In the genomic region with DNA sequence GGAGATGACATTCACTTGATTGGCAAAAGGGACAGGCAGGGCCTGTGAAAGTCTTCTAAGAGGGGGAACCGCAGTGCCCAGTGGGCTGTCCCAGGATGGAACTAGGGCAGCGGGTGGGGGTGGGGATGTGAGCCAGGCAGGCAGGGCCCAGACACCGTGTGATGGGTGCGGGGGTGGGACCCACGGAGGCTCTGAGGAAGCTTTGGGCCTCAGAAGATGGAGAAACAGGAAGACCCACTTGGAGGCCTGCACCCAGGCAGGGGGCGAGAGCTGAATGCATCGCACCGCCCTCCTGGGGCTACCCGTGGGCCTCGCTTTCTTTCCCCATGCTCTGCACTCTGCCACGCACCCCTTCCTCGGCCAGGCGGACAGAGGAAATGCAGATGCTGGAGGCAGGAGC, we compare ENCODE assay signal across 8 cellular contexts. TPM values are rescaled to one million over a fixed set of nuclear protein-coding genes. Genes with fewer than 3 reads are reported as not detected.
A peak's percentile ranks its signal among the peaks of the same experiment; 100 is the strongest.
DNase-seq lines count a peak whose midpoint lies in the region; ATAC-seq, FAIRE-seq and TF ChIP-seq lines count a peak whose summit lies in the region.

No MANE protein-coding gene starts in this region.

- H3K9me3 ChIP-seq in neutrophil: no peaks in the 10 kb centered on the region

- peak; percentile 23 for FAIRE-seq in bronchial epithelial cell (lab: Jason Lieb, UNC)
- FAIRE-seq in GM12891 (lab: Jason Lieb, UNC): no peak

- peak overlapping the region; percentile 75 to 92 for H3K4me3 Mint-ChIP-seq in CD14-positive monocyte

- H3K36me3 ChIP-seq in bronchial epithelial cell (ENCODE audit: control insufficient read depth, insufficient read depth, low read length): no peaks in the 10 kb centered on the region
- no peaks in the 10 kb centered on the region for H3K36me3 ChIP-seq in neutrophil

- peak; percentile 17 for TF ChIP-seq CTCF in CD14-positive monocyte (IDR thresholded peaks at IDR 0.05)
- TF ChIP-seq CTCF in NB4 (IDR thresholded peaks at IDR 0.05; ENCODE audit: low read depth, low read length): peak; percentile 9
- TF ChIP-seq CTCF in bronchial epithelial cell (IDR thresholded peaks at IDR 0.05; ENCODE audit: insufficient read depth, low read length, severe bottlenecking): no peak
- TF ChIP-seq CTCF in neutrophil (IDR thresholded peaks at IDR 0.05): no peak

- DNase-seq in CD14-positive monocyte (ENCODE audit: low spot score) (no peak), NB4 (ENCODE audit: low read depth) (peak; percentile 98), bronchial epithelial cell (ENCODE audit: low read depth) (no peak), cerebellar cortex (ENCODE audit: low spot score) (no peak), AG08396 (ENCODE audit: low spot score) (no peak), GM12891 (ENCODE audit: insufficient read length, low spot score) (no peak)

- peaks cover 54% of the 10 kb centered on the region for H3K4me1 Mint-ChIP-seq in CD14-positive monocyte

- TF ChIP-seq POLR2A in NB4 (IDR thresholded peaks at IDR 0.05; ENCODE audit: extremely low read depth, insufficient read length): peak; percentile 13
- no peak for TF ChIP-seq POLR2A in GM12891 (IDR thresholded peaks at IDR 0.05; ENCODE audit: low read depth, low read length)

- H3K27ac Mint-ChIP-seq in CD14-positive monocyte: peak overlapping the region; percentile 54 to 90 (median 82)

- H3K4me1 ChIP-seq in neutrophil (ENCODE audit: control insufficient read depth in 1 of 2, insufficient read depth in 1 of 2, low read depth in 1 of 2, low read length in 1 of 2): peaks cover 47 to 48% of the 10 kb centered on the region in 2 experiments

- H3K36me3 Mint-ChIP-seq in CD14-positive monocyte: no peaks in the 10 kb centered on the region

- H3K27me3 Mint-ChIP-seq in CD14-positive monocyte (ENCODE audit: low read depth in 3 of 3): peaks cover 0 to 3% (median 0%) of the 10 kb centered on the region in 3 donors

- peak overlapping the region; percentile 25 for H3K4me3 ChIP-seq in NB4 (ENCODE audit: low read depth, low read length)
- H3K4me3 ChIP-seq in bronchial epithelial cell (ENCODE audit: low read depth, low read length): no peak overlapping the region
- peak overlapping the region; percentile 48 to 66 for H3K4me3 ChIP-seq in neutrophil (ENCODE audit: low read depth in 1 of 2, low read length in 1 of 2)

- H3K9me3 Mint-ChIP-seq in CD14-positive monocyte: peaks cover 0 to 4% (median 0%) of the 10 kb centered on the region in 7 donors

- H3K27ac ChIP-seq in neutrophil: peak overlapping the region; percentile 70

- intact Hi-C loops in CD14-positive monocyte (cut with micrococcal nuclease): loop anchor here in 1 of 2 donors (5.0 kb wide), 1 partner anchor 34 kb away; no protein-coding TSS in a partner anchor

- no peak for ATAC-seq in HG02973 (IDR thresholded peaks at IDR 0.05; ENCODE audit: unreplicated experiment)

- no peaks in the 10 kb centered on the region for H3K27me3 ChIP-seq in bronchial epithelial cell (ENCODE audit: control insufficient read depth, insufficient read depth, low read length)
- H3K27me3 ChIP-seq in neutrophil: no peaks in the 10 kb centered on the region

TF ChIP-seq in GM12891, 5 proteins besides CTCF, POLR2A, EP300 and RAD21:
- TF ChIP-seq POU2F2 (IDR thresholded peaks at IDR 0.05; ENCODE audit: low read depth, low read length) (no peak), TAF1 (IDR thresholded peaks at IDR 0.05; ENCODE audit: low read depth, low read length) (no peak), POLR2AphosphoS5 (IDR thresholded peaks at IDR 0.05; ENCODE audit: low read depth, low read length) (no peak), SPI1 (IDR thresholded peaks at IDR 0.05; ENCODE audit: low read depth, low read length) (no peak), PAX5 (IDR thresholded peaks at IDR 0.05; ENCODE audit: insufficient read depth, low read length, severe bottlenecking) (no peak)

RNA-seq across cellular contexts. Expression of a gene that starts 32.9 kb away (rescaled TPM):
- 10 to 100 TPM; 21.9 to 25.6 TPM for polyA plus RNA-seq in CD14-positive monocyte
- total RNA-seq in bronchial epithelial cell: 23.7 and 24.7 TPM in 2 replicates
- 22.7 TPM for polyA plus RNA-seq in GM12891 (2012; ENCODE audit: low read depth, missing spikeins)

Comparison
In these comparisons a context has a peak if more than half of its experiments do, and no peak if none do; other contexts are left out.
1. CTCF ChIP-seq: peak in CD14-positive monocyte (single experiment) and NB4 (single experiment); none in bronchial epithelial cell (single experiment) and neutrophil (single experiment).